In the genomic region with DNA sequence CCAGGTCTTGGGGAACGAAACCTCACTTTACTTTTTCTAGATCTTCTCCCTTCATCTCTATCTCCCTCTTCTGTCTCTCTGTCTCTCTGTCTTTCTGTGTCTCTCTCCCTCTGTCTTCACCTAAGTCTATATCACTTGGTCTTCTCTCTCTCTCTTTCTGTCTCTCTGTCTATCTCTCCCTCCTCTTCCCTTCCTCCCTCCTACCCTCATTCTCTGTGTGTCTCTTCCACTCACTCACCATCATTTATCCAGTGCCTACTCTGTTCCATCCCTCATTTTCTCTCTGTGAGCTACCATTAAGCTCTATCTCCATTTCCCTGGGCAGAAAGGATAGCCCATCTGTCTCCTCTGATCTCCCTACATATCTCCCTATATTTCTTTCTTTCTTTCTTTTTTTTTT, we compare ENCODE assay signal across 24 cellular contexts. TPM values are rescaled to one million over a fixed set of nuclear protein-coding genes. Genes with fewer than 3 reads are reported as not detected.
DNase-seq lines count a peak whose midpoint lies in the region; ATAC-seq, FAIRE-seq and TF ChIP-seq lines count a peak whose summit lies in the region.
"Had no signal": no experiment of that assay in that cellular context is flagged by ENCODE, and none has a peak within 500 bp of the region (broad histone marks: within the 10 kb centered on the region; RNA-seq: fewer than 3 reads in every experiment).

No MANE protein-coding gene starts in this region.

- no peak overlapping the region for H3K27ac ChIP-seq in K562 (ENCODE audit: extremely low read depth, low read depth, low read length)
- H3K27ac ChIP-seq: SJSA1 had no signal

- H3K9me3 Mint-ChIP-seq in activated T-cell treated with anti-CD3 and anti-CD28 coated beads, Interleukin-2, amount 50 U/mL, for 24 hours, result no peaks in the 10 kb centered on the region
- H3K9me3 Mint-ChIP-seq in type B pancreatic cell, result no peaks in the 10 kb centered on the region
- H3K9me3 Mint-ChIP-seq: T-helper 1 cell treated with Interleukin-12 subunit alpha and Interleukin-12 subunit beta and Interleukin-4 antibody, amounts not matched to agents 30 μg/mL and 1 μg/mL, for 36 hours had no signal

- no peak overlapping the region for H3K4me2 ChIP-seq in K562 (ENCODE audit: insufficient read depth, low read length)

- DNase-seq in activated T-cell treated with anti-CD3 and anti-CD28 coated beads, Interleukin-2, amount 50 U/mL, for 24 hours, result no peak
- DNase-seq in activated T-cell treated with anti-CD3 and anti-CD28 coated beads, Interleukin-2, amount 50 U/mL, for 1 hour, result no peak
- DNase-seq in GM20000 (ENCODE audit: low spot score), result peak; percentile 51
- DNase-seq in K562 (ENCODE audit: extremely low read depth in 1 of 4, low spot score in 3 of 4), result no peak
- DNase-seq in type B pancreatic cell (ENCODE audit: extremely low spot score, unreplicated experiment), result no peak
- no peak for DNase-seq in NCI-H2196 (lab: John Stamatoyannopoulos, UW; ENCODE audit: unreplicated experiment)
- DNase-seq: BE2C, DMS 273 treated with DMSO at 0.1 percent for 48 hours, DMS79 treated with DMSO at 0.1 percent for 48 hours, KG1, NCI-H1105 treated with DMSO at 0.1 percent for 48 hours, NCI-H2029 treated with DMSO at 0.1 percent for 48 hours, NCI-H2171, NCI-H524 treated with DMSO at 0.1 percent for 48 hours, OCI-M1 had no signal

- no peak for TF ChIP-seq POLR2A in K562 (conservative IDR thresholded peaks at IDR 0.05)

- H3K4me1 ChIP-seq in K562 (replicated peaks in 1 of 2; ENCODE audit: control insufficient read depth in 2 of 2, insufficient read depth in 2 of 2, low read length in 2 of 2), result peaks cover 0 to 8% of the 10 kb centered on the region in 2 experiments; a peak in 2 of 5 replicates
- H3K4me1 ChIP-seq: BE2C, SJSA1 had no signal

- H3K27ac Mint-ChIP-seq in activated T-cell treated with anti-CD3 and anti-CD28 coated beads, Interleukin-2, amount 50 U/mL, for 24 hours, result peak overlapping the region; percentile 2
- H3K27ac Mint-ChIP-seq in type B pancreatic cell, result peak overlapping the region; percentile 10
- H3K27ac Mint-ChIP-seq: T-helper 1 cell treated with Interleukin-12 subunit alpha and Interleukin-12 subunit beta and Interleukin-4 antibody, amounts not matched to agents 30 μg/mL and 1 μg/mL, for 36 hours had no signal

- no peak for TF ChIP-seq EP300 in K562 (IDR thresholded peaks at IDR 0.05; ENCODE audit: low read length)

- no peak for TF ChIP-seq RAD21 in K562 (CRISPR knock-in tag; conservative IDR thresholded peaks at IDR 0.05 in 1 of 2, IDR thresholded peaks at IDR 0.05 in 1 of 2)

- no peak for FAIRE-seq in K562 (lab: Jason Lieb, UNC)
- FAIRE-seq: A204.1, GM12891, GM18507, RCC 7860 had no signal

- H3K9me3 ChIP-seq in K562 (replicated peaks; ENCODE audit: control insufficient read depth, insufficient read depth, low read depth, low read length), result no peaks in the 10 kb centered on the region
- H3K9me3 ChIP-seq: BE2C, SJSA1 had no signal

- H3K36me3 Mint-ChIP-seq in activated T-cell treated with anti-CD3 and anti-CD28 coated beads, Interleukin-2, amount 50 U/mL, for 24 hours (ENCODE audit: low read depth), result no peaks in the 10 kb centered on the region
- no peaks in the 10 kb centered on the region for H3K36me3 Mint-ChIP-seq in type B pancreatic cell

- H3K4me3 ChIP-seq in K562, result no peak overlapping the region
- H3K4me3 ChIP-seq: SJSA1 had no signal

- 0% methylated on average over 1 of the region's 1 CpG for WGBS in K562 (ENCODE audit: insufficient coverage, low coverage, missing lambda C conversion rate)

- in situ Hi-C loops in K562 (cut with MboI), result no loop called here

- no TSS peak for BruUV-seq in K562 (replicated peaks; lab: Mats Ljungman, UMichigan)

- H3K9ac ChIP-seq in K562 (ENCODE audit: insufficient read depth in 1 of 2, low read depth in 2 of 2, low read length in 2 of 2), result no peak overlapping the region

- TF ChIP-seq CTCF in GM20000 (IDR thresholded peaks at IDR 0.05; ENCODE audit: extremely low read depth, missing control alignments) (no peak), K562 (IDR thresholded peaks at IDR 0.05 in 2 of 3, conservative IDR thresholded peaks at IDR 0.05 in 1 of 3; ENCODE audit: insufficient read depth in 2 of 3, low read depth in 1 of 3, low read length in 3 of 3) (no peak), type B pancreatic cell (conservative IDR thresholded peaks at IDR 0.05) (no peak)

- POLR2A ChIA-PET in K562 (lab: Yijun Ruan, JAX), result no interaction called here

- H3K27me3 ChIP-seq in K562 (ENCODE audit: control insufficient read depth in 2 of 2, insufficient read depth in 2 of 2, low read length in 2 of 2), result peaks cover 5 to 25% of the 10 kb centered on the region in 2 experiments; a peak in 3 of 5 replicates
- H3K27me3 ChIP-seq: BE2C, SJSA1 had no signal

- no peak overlapping the region for H2AFZ ChIP-seq in K562 (ENCODE audit: low read depth, low read length)

- peaks cover 2% of the 10 kb centered on the region for H3K4me1 Mint-ChIP-seq in activated T-cell treated with anti-CD3 and anti-CD28 coated beads, Interleukin-2, amount 50 U/mL, for 24 hours (ENCODE audit: low read depth)
- no peaks in the 10 kb centered on the region for H3K4me1 Mint-ChIP-seq in type B pancreatic cell (ENCODE audit: unreplicated experiment)

- H3K27me3 Mint-ChIP-seq in activated T-cell treated with anti-CD3 and anti-CD28 coated beads, Interleukin-2, amount 50 U/mL, for 24 hours, result no peaks in the 10 kb centered on the region
- no peaks in the 10 kb centered on the region for H3K27me3 Mint-ChIP-seq in type B pancreatic cell

- H3K4me3 Mint-ChIP-seq in activated T-cell treated with anti-CD3 and anti-CD28 coated beads, Interleukin-2, amount 50 U/mL, for 24 hours, result no peak overlapping the region
- no peak overlapping the region for H3K4me3 Mint-ChIP-seq in type B pancreatic cell
- H3K4me3 Mint-ChIP-seq: T-helper 1 cell treated with Interleukin-12 subunit alpha and Interleukin-12 subunit beta and Interleukin-4 antibody, amounts not matched to agents 30 μg/mL and 1 μg/mL, for 36 hours had no signal

- intact Hi-C loops in K562 (cut with micrococcal nuclease), result no loop called here

- no peaks in the 10 kb centered on the region for H3K36me3 ChIP-seq in K562 (ENCODE audit: control insufficient read depth, insufficient read depth, low read length)
- H3K36me3 ChIP-seq: BE2C, SJSA1 had no signal

- CTCF ChIA-PET in K562 (lab: Yijun Ruan, JAX; ENCODE audit: low intra/inter-chr PET ratio), result no interaction called here

- H3K9me1 ChIP-seq in K562 (ENCODE audit: control insufficient read depth, insufficient read depth, low read length), result peaks cover 3% of the 10 kb centered on the region

- no peaks in the 10 kb centered on the region for H3K79me2 ChIP-seq in K562 (ENCODE audit: control insufficient read depth, insufficient read depth, low read length)

- ATAC-seq in K562, result no peak
- ATAC-seq in GM18870 (IDR thresholded peaks at IDR 0.05; ENCODE audit: unreplicated experiment), result no peak
- no peak for ATAC-seq in GM19324 (IDR thresholded peaks at IDR 0.05; ENCODE audit: low FRiP score, unreplicated experiment)
- ATAC-seq: Right ventricle myocardium inferior had no signal

- H4K20me1 ChIP-seq in K562 (replicated peaks; ENCODE audit: control insufficient read depth, insufficient read depth, low read length), result no peaks in the 10 kb centered on the region

RNA-seq across cellular contexts. Expression of a gene that starts 32.2 kb away (rescaled TPM):
- total RNA-seq in K562 (2011; cell fraction: chromatin; rRNA removed; ENCODE audit: low replicate concordance), result 90.3 and 153 TPM in 2 replicates
- total RNA-seq in K562 (2011; cell fraction: nucleolus; rRNA removed), result 155 and 156 TPM in 2 replicates
- 201 and 290 TPM in 2 replicates for total RNA-seq in K562 (2011; cell fraction: nucleoplasm; rRNA removed)
- 448 and 524 TPM in 2 replicates for total RNA-seq in K562 (2014; rRNA removed)
- 676 and 696 TPM in 2 replicates for total RNA-seq in K562 (2014; rRNA removed; fragmentation: Illumina TruSeq; extraction: Trizol)
- total RNA-seq in K562 (2015; rRNA removed; fragmentation: Illumina TruSeq; extraction: Trizol), result 565 and 575 TPM in 2 replicates
- 761 and 811 TPM in 2 replicates for total RNA-seq in K562 (2021)
- polyA plus RNA-seq in K562 (2011; rRNA removed), result 843 and 1,244 TPM in 2 replicates
- polyA plus RNA-seq in K562 (2011; cell fraction: cytosol; rRNA removed), result 1,200 and 1,290 TPM in 2 replicates
- 284 and 323 TPM in 2 replicates for polyA plus RNA-seq in K562 (2011; cell fraction: nucleus; rRNA removed)
- 476 and 792 TPM in 2 replicates for polyA plus RNA-seq in K562 (2012)
- 1,561 and 1,696 TPM in 2 replicates for polyA plus RNA-seq in K562 (2014; fragmentation: Illumina TruSeq; extraction: Trizol)
- 100 to 1,000 TPM; 201 to 235 TPM for polyA plus RNA-seq in K562 (2014; fragmentation: Nextera tagmentation; extraction: Ambion mirVana)
- polyA plus RNA-seq in K562 (2014; rRNA removed), result 672 and 721 TPM in 2 replicates
- 930 and 947 TPM in 2 replicates for polyA minus RNA-seq in K562 (2011; rRNA and poly(A)+ RNA removed)
- polyA minus RNA-seq in K562 (2011; cell fraction: cytosol; rRNA and poly(A)+ RNA removed), result 316 and 353 TPM in 2 replicates
- polyA minus RNA-seq in K562 (2011; cell fraction: nucleus; rRNA and poly(A)+ RNA removed), result 33.4 and 57.8 TPM in 2 replicates
- 327 and 356 TPM in 2 replicates for total RNA-seq in type B pancreatic cell (ENCODE audit: low replicate concordance)

RNA-seq across cellular contexts. Expression of a gene that starts 44.4 kb away (rescaled TPM):
- 12.5 and 24.0 TPM in 2 replicates for total RNA-seq in K562 (2011; cell fraction: chromatin; rRNA removed; ENCODE audit: low replicate concordance)
- 15.0 and 17.8 TPM in 2 replicates for total RNA-seq in K562 (2011; cell fraction: nucleolus; rRNA removed)
- 10.2 and 12.4 TPM in 2 replicates for total RNA-seq in K562 (2011; cell fraction: nucleoplasm; rRNA removed)
- total RNA-seq in K562 (2014; rRNA removed), result 2.5 and 3.0 TPM in 2 replicates
- 0.35 and 0.91 TPM in 2 replicates for total RNA-seq in K562 (2014; rRNA removed; fragmentation: Illumina TruSeq; extraction: Trizol)
- total RNA-seq in K562 (2015; rRNA removed; fragmentation: Illumina TruSeq; extraction: Trizol), result 1.1 and 1.3 TPM in 2 replicates
- 5.0 and 5.2 TPM in 2 replicates for total RNA-seq in K562 (2021)
- 1.3 and 3.0 TPM in 2 replicates for polyA plus RNA-seq in K562 (2011; rRNA removed)
- 1.1 and 2.3 TPM in 2 replicates for polyA plus RNA-seq in K562 (2011; cell fraction: cytosol; rRNA removed)
- polyA plus RNA-seq in K562 (2011; cell fraction: nucleus; rRNA removed), result 10.2 and 15.4 TPM in 2 replicates
- polyA plus RNA-seq in K562 (2012), result 3.8 and 7.2 TPM in 2 replicates
- polyA plus RNA-seq in K562 (2014; fragmentation: Illumina TruSeq; extraction: Trizol), result 1.5 and 2.6 TPM in 2 replicates
- not detected for polyA plus RNA-seq in K562 (2014; fragmentation: Nextera tagmentation; extraction: Ambion mirVana)
- 1.4 and 2.0 TPM in 2 replicates for polyA plus RNA-seq in K562 (2014; rRNA removed)
- polyA minus RNA-seq in K562 (2011; rRNA and poly(A)+ RNA removed), result 2.2 and 3.0 TPM in 2 replicates
- polyA minus RNA-seq in K562 (2011; cell fraction: cytosol; rRNA and poly(A)+ RNA removed), result 5.1 and 6.6 TPM in 2 replicates
- 5.7 and 6.7 TPM in 2 replicates for polyA minus RNA-seq in K562 (2011; cell fraction: nucleus; rRNA and poly(A)+ RNA removed)
- 43.1 and 49.3 TPM in 2 replicates for total RNA-seq in type B pancreatic cell (ENCODE audit: low replicate concordance)

RNA-seq across cellular contexts. Expression of a gene that starts 56.0 kb away (rescaled TPM):
- total RNA-seq in K562 (2011; cell fraction: chromatin; rRNA removed; ENCODE audit: low replicate concordance), result 0.79 and 0.83 TPM in 2 replicates
- total RNA-seq in K562 (2011; cell fraction: nucleolus; rRNA removed), result 0.39 and 0.83 TPM in 2 replicates
- total RNA-seq in K562 (2011; cell fraction: nucleoplasm; rRNA removed), result 0.15 and 0.22 TPM in 2 replicates
- total RNA-seq in K562 (2014; rRNA removed) (0.04 and 0.05 TPM in 2 replicates), K562 (2014; rRNA removed; fragmentation: Illumina TruSeq; extraction: Trizol) (not detected in 2 replicates), K562 (2015; rRNA removed; fragmentation: Illumina TruSeq; extraction: Trizol) (0.19 and 0.25 TPM in 2 replicates), K562 (2021) (1.5 and 1.9 TPM in 2 replicates), type B pancreatic cell (ENCODE audit: low replicate concordance) (7.8 and 10.0 TPM in 2 replicates)
- polyA plus RNA-seq in K562 (2011; rRNA removed) (0.04 and 0.13 TPM in 2 replicates), K562 (2014; fragmentation: Illumina TruSeq; extraction: Trizol) (0.01 TPM in 2 replicates), K562 (2014; fragmentation: Nextera tagmentation; extraction: Ambion mirVana) (not detected), K562 (2014; rRNA removed) (0.03 TPM in 1 of 2 replicates, not detected in the other)
- 0.15 and 0.27 TPM in 2 replicates for polyA plus RNA-seq in K562 (2011; cell fraction: cytosol; rRNA removed)
- 0.17 and 0.73 TPM in 2 replicates for polyA plus RNA-seq in K562 (2011; cell fraction: nucleus; rRNA removed)
- polyA plus RNA-seq in K562 (2012), result 0.12 and 0.18 TPM in 2 replicates
- polyA minus RNA-seq in K562 (2011; rRNA and poly(A)+ RNA removed), result 0.18 TPM in 1 of 2 replicates, not detected in the other
- polyA minus RNA-seq in K562 (2011; cell fraction: cytosol; rRNA and poly(A)+ RNA removed), result 0.10 TPM in 1 of 2 replicates, not detected in the other
- polyA minus RNA-seq in K562 (2011; cell fraction: nucleus; rRNA and poly(A)+ RNA removed), result 0.33 and 0.67 TPM in 2 replicates
